25 cellular contexts compared by ENCODE assay signal in the genomic region with DNA sequence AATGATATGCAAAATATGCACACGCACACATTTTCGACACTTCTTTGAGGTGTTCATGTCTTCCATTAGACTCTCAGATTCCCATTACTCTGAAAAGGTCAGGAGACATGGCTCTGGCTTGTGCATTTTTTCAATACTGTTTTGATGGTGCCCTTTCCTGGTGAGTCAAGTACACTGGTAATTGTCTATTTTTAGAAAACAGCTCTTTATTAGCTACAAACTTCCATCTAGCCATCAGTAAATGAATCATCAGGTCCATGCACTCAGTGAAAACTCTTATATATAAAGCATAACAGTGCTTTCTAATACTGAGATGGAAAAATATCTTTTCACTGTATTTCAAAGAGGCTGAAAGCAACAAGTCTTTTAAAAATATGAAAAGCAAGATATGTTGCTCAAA.
"Had no signal": no experiment of that assay in that cellular context is flagged by ENCODE, and none has a peak within 500 bp of the region (broad histone marks: within the 10 kb centered on the region; RNA-seq: fewer than 3 reads in every experiment).

No MANE protein-coding gene starts in this region.

- H3K27ac ChIP-seq: epithelial cell of prostate, neural progenitor cell, prostate gland, right atrium auricular region, stomach, testis, tibial artery had no signal

- H3K36me3 ChIP-seq: neural progenitor cell, prostate gland, right atrium auricular region, stomach, tibial artery had no signal

- H3K4me2 ChIP-seq: neural progenitor cell had no signal

- DNase-seq: cerebellar nuclear complex; cortex of kidney; hypothalamus; immature natural killer cell; islet precursor cell; kidney glomerular epithelial cell; mucosa of descending colon; naive thymus-derived CD4-positive, alpha-beta T cell; stimulated activated CD4-positive, alpha-beta T cell treated with anti-CD3 and anti-CD28 coated beads, Interleukin-2, amount 100 ng/mL, for 24 hours; stimulated activated CD4-positive, alpha-beta T cell treated with anti-CD3 and anti-CD28 coated beads, Interleukin-4, amount 100 ng/mL, for 24 hours; stimulated activated naive CD4-positive, alpha-beta T cell treated with Interleukin-2 at 50 U/mL for 16 hours; stomach; substantia nigra; testis; tibial artery had no signal

- ATAC-seq: esophagus mucosa; mucosa of descending colon; naive thymus-derived CD4-positive, alpha-beta T cell; sciatic nerve; stimulated activated effector memory CD8-positive, alpha-beta T cell treated with anti-CD3 and anti-CD28 coated beads, Interleukin-12 subunit alpha, Interleukin-12 subunit beta, amount 100 ng/mL, for 72 hours had no signal

- H3K4me1 ChIP-seq: neural progenitor cell, prostate gland, right atrium auricular region, stomach, testis had no signal

- H2AFZ ChIP-seq: neural progenitor cell had no signal

- H3K9ac ChIP-seq: neural progenitor cell had no signal

- H3K4me3 ChIP-seq: lung, mucosa of descending colon, neural progenitor cell, prostate gland, right atrium auricular region, stomach, testis, tibial artery had no signal

- H3K27me3 ChIP-seq: neural progenitor cell, right atrium auricular region, stomach, testis had no signal

- H3K9me3 ChIP-seq: mucosa of descending colon, prostate gland, right atrium auricular region, stomach, testis, tibial artery had no signal

- FAIRE-seq: frontal cortex, urothelium cell line had no signal
